Comparison of ENCODE assay signal across 1 cellular context in genomic region chr22:17971711-17972110, GRCh38.
TF ChIP-seq lines count a peak whose summit lies in the region.

No MANE protein-coding gene starts in this region.

TF ChIP-seq in H1, 55 proteins besides CTCF, POLR2A, EP300 and RAD21:
- TF ChIP-seq RNF2 (IDR thresholded peaks at IDR 0.05; ENCODE audit: borderline replicate concordance, low read depth, low read length, missing control alignments, poor library complexity, severe bottlenecking) (no peak), CHD1 (IDR thresholded peaks at IDR 0.05; ENCODE audit: low read depth, low read length) (no peak), SP2 (IDR thresholded peaks at IDR 0.05; ENCODE audit: low read length) (no peak)
